16 cellular contexts compared by ENCODE assay signal in the genomic region with DNA sequence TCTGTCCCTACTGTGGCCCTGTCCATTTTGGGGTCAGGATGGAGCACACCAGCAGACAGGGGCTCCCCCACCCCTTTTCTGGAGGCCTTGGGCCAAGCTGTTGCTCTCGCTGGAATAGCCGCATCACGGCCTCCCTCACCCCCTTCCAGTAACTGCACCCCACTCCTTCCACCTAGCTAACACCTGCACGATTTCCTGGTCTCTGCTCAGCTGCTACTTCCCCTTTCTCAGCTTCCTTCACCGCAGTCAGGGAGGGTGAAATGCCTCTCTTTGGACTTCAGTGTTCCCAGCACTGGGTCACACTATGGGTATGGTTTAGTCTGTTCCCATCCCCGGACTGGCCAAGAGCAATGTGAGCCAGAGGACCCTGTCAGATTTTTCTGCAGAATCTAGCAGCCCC.
DNase-seq lines count a peak whose midpoint lies in the region; ATAC-seq and TF ChIP-seq lines count a peak whose summit lies in the region.
"Had no signal": no experiment of that assay in that cellular context is flagged by ENCODE, and none has a peak within 500 bp of the region (broad histone marks: within the 10 kb centered on the region; RNA-seq: fewer than 3 reads in every experiment).

No MANE protein-coding gene starts in this region.

- peak; percentile 10 for DNase-seq in GM10248 (ENCODE audit: extremely low spot score)
- peak; percentile 37 to 51 for DNase-seq in Kasumi-1 (lab: John Stamatoyannopoulos, UW)
- no peak for DNase-seq in stimulated activated CD4-positive, alpha-beta T cell treated with anti-CD3 and anti-CD28 coated beads, Interleukin-12 subunit alpha, Interleukin-12 subunit beta, amount 100 ng/mL, for 4 hours
- no peak for DNase-seq in ureter (ENCODE audit: low spot score)
- no peak for DNase-seq in LoVo (ENCODE audit: low spot score)
- no peak for DNase-seq in NCI-H2029 (lab: John Stamatoyannopoulos, UW)
- DNase-seq: activated B cell treated with CpG ODN at 0.5 μM for 24 hours, activated gamma-delta T cell treated with Interleukin-2 at 50 U/mL for 16 hours, EL, immature natural killer cell, NCI-H446 treated with DMSO at 0.1 percent for 48 hours, retina, SHP77, thyroid gland had no signal

- POLR2A ChIA-PET in GM10248 (lab: Yijun Ruan, JAX): no interaction called here

- ATAC-seq in GM19395 (IDR thresholded peaks at IDR 0.05; ENCODE audit: unreplicated experiment): peak; percentile 87
- ATAC-seq in HG02798 (IDR thresholded peaks at IDR 0.05; ENCODE audit: poor library complexity, unreplicated experiment): peak; percentile 67

- TF ChIP-seq CTCF in GM10248 (IDR thresholded peaks at IDR 0.05; ENCODE audit: control extremely low read depth, extremely low read depth, low read depth, missing control alignments): no peak

- CTCF ChIA-PET in GM10248 (lab: Yijun Ruan, JAX): interaction anchor here (1.2 kb wide), 1 partner anchor 49 kb away, joined by 3 read pairs; no protein-coding TSS in a partner anchor

Comparison
In these comparisons a context has a peak if more than half of its experiments do, and no peak if none do; other contexts are left out.
1. DNase-seq: peak in GM10248 (single experiment) and Kasumi-1 (2 of 2); none in stimulated activated CD4-positive, alpha-beta T cell treated with anti-CD3 and anti-CD28 coated beads, Interleukin-12 subunit alpha, Interleukin-12 subunit beta, amount 100 ng/mL, for 4 hours (single experiment), ureter (single experiment), LoVo (single experiment) and NCI-H2029 (single experiment).